11 cellular contexts compared by ENCODE assay signal in the genomic region with DNA sequence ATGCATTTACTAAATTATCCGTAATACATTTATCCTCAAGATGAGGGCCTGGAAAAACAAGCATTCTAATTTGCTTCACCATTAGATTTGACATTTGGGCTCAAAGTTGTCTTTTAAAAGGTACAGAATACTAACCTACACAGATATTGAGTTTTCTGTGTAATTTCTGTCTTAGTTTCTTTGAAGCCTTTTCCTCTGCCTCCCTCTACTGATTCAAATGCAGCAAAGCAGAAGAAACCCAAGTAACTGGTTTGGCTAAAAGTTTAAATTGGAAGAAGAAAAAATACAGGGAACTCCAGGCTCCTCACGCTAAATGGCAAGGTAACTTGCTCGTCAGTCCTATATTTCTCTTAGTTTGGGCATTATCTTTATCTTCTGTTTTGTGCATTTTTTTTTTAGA. TPM values are rescaled to one million over a fixed set of nuclear protein-coding genes. Genes with fewer than 3 reads are reported as not detected.
A peak's percentile ranks its signal among the peaks of the same experiment; 100 is the strongest.
DNase-seq lines count a peak whose midpoint lies in the region; ATAC-seq, FAIRE-seq and TF ChIP-seq lines count a peak whose summit lies in the region.
"Had no signal": no experiment of that assay in that cellular context is flagged by ENCODE, and none has a peak within 500 bp of the region (broad histone marks: within the 10 kb centered on the region; RNA-seq: fewer than 3 reads in every experiment).

No MANE protein-coding gene starts in this region.

- ATAC-seq in sciatic nerve (no peak), HG03442 (IDR thresholded peaks at IDR 0.05; ENCODE audit: unreplicated experiment) (no peak)
- ATAC-seq: naive thymus-derived CD8-positive, alpha-beta T cell had no signal

- H3K4me3 ChIP-seq in retinal pigment epithelial cell (ENCODE audit: low read length) = no peak overlapping the region

- FAIRE-seq in endometrium (lab: Jason Lieb, UNC) = peak; percentile 46

- intact Hi-C loops in sciatic nerve (cut with DNase I) = no loop called here

- TF ChIP-seq CTCF in retinal pigment epithelial cell (conservative IDR thresholded peaks at IDR 0.05; ENCODE audit: low read depth, low read length) = peak; percentile 51

- peak; percentile 13 for DNase-seq in NCI-H2196 (lab: John Stamatoyannopoulos, UW; ENCODE audit: unreplicated experiment)
- no peak for DNase-seq in NCI-H2196 treated with DMSO at 0.1 percent for 48 hours (lab: John Stamatoyannopoulos, UW; ENCODE audit: unreplicated experiment)
- peak; percentile 25 for DNase-seq in NCI-H69 (lab: John Stamatoyannopoulos, UW)
- no peak for DNase-seq in retinal pigment epithelial cell (ENCODE audit: low read depth)
- DNase-seq in sciatic nerve (ENCODE audit: low spot score) = no peak
- no peak for DNase-seq in stimulated activated CD4-positive, alpha-beta T cell treated with anti-CD3 and anti-CD28 coated beads, Interleukin-4, amount 100 ng/mL, for 1 hour
- DNase-seq: CD4-positive, CD25-positive, alpha-beta regulatory T cell; naive thymus-derived CD8-positive, alpha-beta T cell; RPMI8226 had no signal

RNA-seq across cellular contexts. Expression of a gene that starts 53.3 kb away (rescaled TPM):
- total RNA-seq in sciatic nerve = not detected
- total RNA-seq: CD4-positive, CD25-positive, alpha-beta regulatory T cell; naive thymus-derived CD8-positive, alpha-beta T cell had no signal

Comparison
In these comparisons a context has a peak if more than half of its experiments do, and no peak if none do; other contexts are left out.
1. DNase-seq: peak in NCI-H2196 (single experiment) and NCI-H69 (single experiment); none in NCI-H2196 treated with DMSO at 0.1 percent for 48 hours (single experiment), retinal pigment epithelial cell (single experiment), sciatic nerve (single experiment) and stimulated activated CD4-positive, alpha-beta T cell treated with anti-CD3 and anti-CD28 coated beads, Interleukin-4, amount 100 ng/mL, for 1 hour (single experiment).